19 cellular contexts compared by ENCODE assay signal in genomic region chr11:19614370-19614936, GRCh38.
DNase-seq lines count a peak whose midpoint lies in the region; ATAC-seq, FAIRE-seq and TF ChIP-seq lines count a peak whose summit lies in the region.
"Had no signal": no experiment of that assay in that cellular context is flagged by ENCODE, and none has a peak within 500 bp of the region (broad histone marks: within the 10 kb centered on the region; RNA-seq: fewer than 3 reads in every experiment).

No MANE protein-coding gene starts in this region.

- H3K9me3 ChIP-seq in mesenchymal stem cell (ENCODE audit: control insufficient read depth, low read length): peaks cover 5% of the 10 kb centered on the region

- DNase-seq in GM10266 (ENCODE audit: extremely low spot score): peak; percentile 12
- no peak for DNase-seq in HTR-8/SVneo (ENCODE audit: insufficient read length, low spot score)
- no peak for DNase-seq in chondrocyte (ENCODE audit: low spot score)
- DNase-seq in mesenchymal stem cell: no peak
- no peak for DNase-seq in left colon
- no peak for DNase-seq in kidney tubule cell (ENCODE audit: low spot score)
- no peak for DNase-seq in NCI-H1436 treated with DMSO at 0.1 percent for 48 hours (lab: John Stamatoyannopoulos, UW)
- DNase-seq: ACHN; Calu3; CD4-positive, alpha-beta T cell; NCI-H1048; NCI-H1694; NCI-H2107; NCI-H226; NCI-H526 treated with DMSO at 0.1 percent for 48 hours; NK-92 treated with Interleukin-12 subunit alpha and Interleukin-12 subunit beta, amount 100 ng/mL, for 24 hours had no signal

- peaks cover 11% of the 10 kb centered on the region for H3K4me1 ChIP-seq in mesenchymal stem cell (ENCODE audit: control insufficient read depth, insufficient read depth, low read depth, low read length)

- peak; percentile 85 for FAIRE-seq in HTR-8/SVneo (lab: Jason Lieb, UNC)
- FAIRE-seq: G401.6 had no signal

- peaks cover 1% of the 10 kb centered on the region for H3K79me1 ChIP-seq in mesenchymal stem cell (replicated peaks; ENCODE audit: low read length, poor library complexity, severe bottlenecking)

- peaks cover 15% of the 10 kb centered on the region for H3K9me3 Mint-ChIP-seq in chondrocyte (ENCODE audit: low read depth)

- H4K8ac ChIP-seq in mesenchymal stem cell (ENCODE audit: low read length): no peak overlapping the region

- H3K27me3 ChIP-seq in mesenchymal stem cell (ENCODE audit: control insufficient read depth in 1 of 2, insufficient read depth in 1 of 2, low read length in 2 of 2): no peaks in the 10 kb centered on the region

- H3K14ac ChIP-seq in mesenchymal stem cell (ENCODE audit: low read length in 2 of 2): no peak overlapping the region

- H2BK5ac ChIP-seq in mesenchymal stem cell (ENCODE audit: low read depth, low read length, poor library complexity, severe bottlenecking): no peak overlapping the region

- H3K4me1 Mint-ChIP-seq in chondrocyte (ENCODE audit: low read depth): peaks cover 21% of the 10 kb centered on the region
- H3K4me1 Mint-ChIP-seq: IgD-negative memory B cell had no signal

- H2BK120ac ChIP-seq in mesenchymal stem cell (ENCODE audit: low read depth, low read length): no peak overlapping the region

- H3K18ac ChIP-seq in mesenchymal stem cell (ENCODE audit: low read depth in 1 of 2, low read length in 2 of 2): no peak overlapping the region

- H2AK5ac ChIP-seq in mesenchymal stem cell (ENCODE audit: low read length, severe bottlenecking): peak overlapping the region; percentile 3

- H3K4me3 Mint-ChIP-seq in chondrocyte (ENCODE audit: unreplicated experiment): no peak overlapping the region
- H3K4me3 Mint-ChIP-seq: CD4-positive, alpha-beta T cell; IgD-negative memory B cell had no signal

- H3K4me2 ChIP-seq in mesenchymal stem cell (ENCODE audit: low read length, poor library complexity, severe bottlenecking): no peak overlapping the region

- no peaks in the 10 kb centered on the region for H3K36me3 ChIP-seq in mesenchymal stem cell (ENCODE audit: control insufficient read depth in 1 of 2, insufficient read depth in 2 of 2, low read depth in 1 of 2, low read length in 2 of 2)

- H3K9ac ChIP-seq in mesenchymal stem cell (ENCODE audit: low read length): no peak overlapping the region

- TF ChIP-seq CTCF in GM10266 (IDR thresholded peaks at IDR 0.05; ENCODE audit: control insufficient read depth, insufficient read depth, low read depth, missing control alignments): no peak
- TF ChIP-seq CTCF in chondrocyte (IDR thresholded peaks at IDR 0.05): peak; percentile 16

- H3K4ac ChIP-seq in mesenchymal stem cell (ENCODE audit: low read depth in 1 of 2, low read length in 2 of 2): no peak overlapping the region

- no peak overlapping the region for H3K4me3 ChIP-seq in mesenchymal stem cell (ENCODE audit: insufficient read depth in 1 of 2, low read depth in 1 of 2, low read length in 2 of 2)

- no peak overlapping the region for H3K27ac ChIP-seq in mesenchymal stem cell (ENCODE audit: low read length, poor library complexity, severe bottlenecking)

- no peak for ATAC-seq in left colon
- no peak for ATAC-seq in HG02759 (IDR thresholded peaks at IDR 0.05; ENCODE audit: unreplicated experiment)

- H3K27ac Mint-ChIP-seq in chondrocyte (ENCODE audit: unreplicated experiment): no peak overlapping the region
- H3K27ac Mint-ChIP-seq: CD4-positive, alpha-beta T cell; IgD-negative memory B cell had no signal

- no peak overlapping the region for H3K23ac ChIP-seq in mesenchymal stem cell (ENCODE audit: low read length in 2 of 2)

- H2BK15ac ChIP-seq in mesenchymal stem cell (ENCODE audit: low read depth, poor library complexity, severe bottlenecking): no peak overlapping the region

- H2AFZ ChIP-seq in mesenchymal stem cell (ENCODE audit: low read depth, low read length): no peak overlapping the region

- no peaks in the 10 kb centered on the region for H3K27me3 Mint-ChIP-seq in chondrocyte (ENCODE audit: low read depth)
- H3K27me3 Mint-ChIP-seq: CD4-positive, alpha-beta T cell had no signal

- H3K36me3 Mint-ChIP-seq in chondrocyte (ENCODE audit: low read depth): peaks cover 7% of the 10 kb centered on the region
- H3K36me3 Mint-ChIP-seq: IgD-negative memory B cell had no signal

- WGBS in mesenchymal stem cell: 40% methylated on average over 3 of the region's 3 CpGs

- intact Hi-C loops in left colon (cut with DNase I, micrococcal nuclease): no loop called here

- H2BK12ac ChIP-seq in mesenchymal stem cell (ENCODE audit: low read length in 2 of 2): no peak overlapping the region

- H4K91ac ChIP-seq in mesenchymal stem cell (ENCODE audit: low read length): no peak overlapping the region
